Comparison of ENCODE assay signal across 13 cellular contexts in the genomic region with DNA sequence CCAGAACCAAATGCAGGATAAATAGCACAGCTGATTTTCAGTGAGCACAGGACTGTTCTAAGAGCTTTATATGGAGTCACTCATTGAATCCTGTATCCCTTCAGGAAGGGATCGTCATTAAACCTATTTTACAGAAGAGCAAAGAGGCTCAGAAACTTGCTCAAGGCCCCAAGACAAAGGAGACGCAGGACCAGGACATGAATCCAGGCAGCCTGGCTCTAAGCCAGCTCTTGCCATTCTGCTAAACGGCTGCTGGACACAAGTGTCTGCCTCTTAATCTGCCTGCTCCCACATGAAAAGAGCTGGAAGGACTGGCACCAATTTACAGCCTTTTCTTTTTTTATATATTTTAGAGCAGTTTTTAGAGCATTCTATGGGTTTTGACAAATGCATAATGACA. TPM values are rescaled to one million over a fixed set of nuclear protein-coding genes. Genes with fewer than 3 reads are reported as not detected.
A peak's percentile ranks its signal among the peaks of the same experiment; 100 is the strongest.
DNase-seq lines count a peak whose midpoint lies in the region; TF ChIP-seq lines count a peak whose summit lies in the region.
"Had no signal": no experiment of that assay in that cellular context is flagged by ENCODE, and none has a peak within 500 bp of the region (broad histone marks: within the 10 kb centered on the region; RNA-seq: fewer than 3 reads in every experiment).

No MANE protein-coding gene starts in this region.

- peak overlapping the region; percentile 52 for H3K4me2 ChIP-seq in neural progenitor cell

- H3K27me3 Mint-ChIP-seq in neural progenitor cell (ENCODE audit: insufficient read depth, low read depth) (no peaks in the 10 kb centered on the region), immature natural killer cell (ENCODE audit: low read depth in 3 of 3) (peaks cover 0 to 2% (median 0%) of the 10 kb centered on the region in 3 donors)
- H3K27me3 Mint-ChIP-seq: activated CD4-positive, alpha-beta memory T cell treated with anti-CD3 and anti-CD28 coated beads, Interleukin-2, amount 10 ng/mL, durations not matched to agents 7 days and 5 days had no signal

- H3K27me3 ChIP-seq in neural progenitor cell = no peaks in the 10 kb centered on the region
- H3K27me3 ChIP-seq: cardiac muscle cell had no signal

- H3K4me1 Mint-ChIP-seq in neural progenitor cell = peaks cover 37% of the 10 kb centered on the region
- H3K4me1 Mint-ChIP-seq in immature natural killer cell = no peaks in the 10 kb centered on the region

- H3K36me3 Mint-ChIP-seq in neural progenitor cell (no peaks in the 10 kb centered on the region), immature natural killer cell (no peaks in the 10 kb centered on the region)

- H3K79me2 ChIP-seq in neural progenitor cell (ENCODE audit: low read depth) = no peaks in the 10 kb centered on the region

- peak overlapping the region; percentile 73 for H2AFZ ChIP-seq in neural progenitor cell (replicated peaks)

- H3K27ac Mint-ChIP-seq in neural progenitor cell = peak overlapping the region; percentile 65
- no peak overlapping the region for H3K27ac Mint-ChIP-seq in immature natural killer cell
- H3K27ac Mint-ChIP-seq: activated CD4-positive, alpha-beta memory T cell treated with anti-CD3 and anti-CD28 coated beads, Interleukin-2, amount 10 ng/mL, durations not matched to agents 7 days and 5 days had no signal

- TF ChIP-seq CTCF in neural progenitor cell (IDR thresholded peaks at IDR 0.05) (no peak), GM10266 (IDR thresholded peaks at IDR 0.05; ENCODE audit: control insufficient read depth, insufficient read depth, low read depth, missing control alignments) (no peak)

- peaks cover 25% of the 10 kb centered on the region for H3K4me1 ChIP-seq in neural progenitor cell

- no peak overlapping the region for H3K27ac ChIP-seq in neural progenitor cell
- H3K27ac ChIP-seq: cardiac muscle cell had no signal

- H3K4me3 Mint-ChIP-seq in neural progenitor cell (no peak overlapping the region), immature natural killer cell (no peak overlapping the region)
- H3K4me3 Mint-ChIP-seq: activated CD4-positive, alpha-beta memory T cell treated with anti-CD3 and anti-CD28 coated beads, Interleukin-2, amount 10 ng/mL, durations not matched to agents 7 days and 5 days had no signal

- H3K4me3 ChIP-seq in neural progenitor cell = no peak overlapping the region
- H3K4me3 ChIP-seq: cardiac muscle cell, mucosa of descending colon had no signal

- no peak overlapping the region for H3K9ac ChIP-seq in neural progenitor cell

- peak; percentile 70 for DNase-seq in DMS153 treated with DMSO at 0.1 percent for 48 hours (lab: John Stamatoyannopoulos, UW; ENCODE audit: unreplicated experiment)
- peak; percentile 51 for DNase-seq in NCI-H2227 treated with DMSO at 0.1 percent for 48 hours (lab: John Stamatoyannopoulos, UW)
- peak; percentile 55 for DNase-seq in cerebellum (ENCODE audit: low spot score)
- peak; percentile 40 for DNase-seq in neural progenitor cell (ENCODE audit: low spot score)
- no peak for DNase-seq in immature natural killer cell
- DNase-seq in GM19240 (ENCODE audit: insufficient read length, low spot score) = no peak
- no peak for DNase-seq in GM10266 (ENCODE audit: extremely low spot score)
- DNase-seq in ureter (ENCODE audit: low spot score) = no peak
- DNase-seq: activated CD4-positive, alpha-beta memory T cell treated with anti-CD3 and anti-CD28 coated beads, Interleukin-2, amount 10 ng/mL, durations not matched to agents 7 days and 5 days; erythroblast; KG1; mucosa of descending colon had no signal

- H3F3A ChIP-seq in neural progenitor cell (ENCODE audit: low read depth) = peaks cover 21% of the 10 kb centered on the region

- no peaks in the 10 kb centered on the region for H3K36me3 ChIP-seq in neural progenitor cell
- H3K36me3 ChIP-seq: cardiac muscle cell had no signal

- no peaks in the 10 kb centered on the region for H3K9me3 ChIP-seq in neural progenitor cell (ENCODE audit: low read depth)
- H3K9me3 ChIP-seq: mucosa of descending colon had no signal

- H4K20me1 ChIP-seq in neural progenitor cell (ENCODE audit: low read depth) = no peaks in the 10 kb centered on the region

- no peaks in the 10 kb centered on the region for H3K9me3 Mint-ChIP-seq in neural progenitor cell
- H3K9me3 Mint-ChIP-seq in immature natural killer cell = peaks cover 0 to 5% (median 0%) of the 10 kb centered on the region in 6 donors

RNA-seq across cellular contexts. Expression of gene RETREG1, which starts 37.7 kb away (rescaled TPM):
- total RNA-seq in cerebellum (25.0 TPM), neural progenitor cell (ENCODE audit: low replicate concordance) (0.99 and 3.0 TPM in 2 replicates), ureter (5.9 TPM)
- polyA plus RNA-seq in immature natural killer cell = 1 to 10 TPM; 2.8 to 5.6 (median 3.6) TPM

Comparison
In these comparisons a context has a peak if more than half of its experiments do, and no peak if none do; other contexts are left out.
1. DNase-seq: peak in DMS153 treated with DMSO at 0.1 percent for 48 hours (single experiment), NCI-H2227 treated with DMSO at 0.1 percent for 48 hours (single experiment), cerebellum (single experiment) and neural progenitor cell (single experiment); none in immature natural killer cell (0 of 3), GM19240 (single experiment), GM10266 (single experiment) and ureter (single experiment).